Comparison of ENCODE assay signal across 1 cellular context in genomic region chr21:36149788-36150187, GRCh38.
TF ChIP-seq lines count a peak whose summit lies in the region.

No MANE protein-coding gene starts in this region.

TF ChIP-seq in K562, 482 proteins besides CTCF, POLR2A, EP300 and RAD21 (continued from another document):
- TF ChIP-seq ZNF165 (CRISPR knock-in tag; IDR thresholded peaks at IDR 0.05; ENCODE audit: borderline replicate concordance) (no peak), HNRNPUL1 (IDR thresholded peaks at IDR 0.05; ENCODE audit: low read length) (no peak), KDM1A (IDR thresholded peaks at IDR 0.05) (no peak), KLF10 (CRISPR knock-in tag; IDR thresholded peaks at IDR 0.05) (no peak), ZNF589 (CRISPR knock-in tag; IDR thresholded peaks at IDR 0.05; ENCODE audit: low read depth) (0 out of 2 replicates have a peak, but pooled peaks have one; percentile 21), CEBPB (tag; IDR thresholded peaks at IDR 0.05) (peak; percentile 52), THRB (CRISPR knock-in tag; conservative IDR thresholded peaks at IDR 0.05) (no peak), ZKSCAN8 (CRISPR knock-in tag; IDR thresholded peaks at IDR 0.05) (no peak), ZC3H4 (CRISPR knock-in tag; IDR thresholded peaks at IDR 0.05; ENCODE audit: borderline replicate concordance) (no peak), LEF1 (IDR thresholded peaks at IDR 0.05) (no peak), ZNF282 (CRISPR knock-in tag; IDR thresholded peaks at IDR 0.05) (no peak), ZNF740 (CRISPR knock-in tag; IDR thresholded peaks at IDR 0.05) (0 out of 2 replicates have a peak, but pooled peaks have one; percentile 28), ZNF740 (tag; IDR thresholded peaks at IDR 0.05) (no peak), CREBBP (IDR thresholded peaks at IDR 0.05; ENCODE audit: low read depth, low read length) (no peak), PATZ1 (CRISPR knock-in tag; IDR thresholded peaks at IDR 0.05; ENCODE audit: borderline replicate concordance) (no peak), CEBPG (CRISPR knock-in tag; IDR thresholded peaks at IDR 0.05) (peak; percentile 52), CEBPG (tag; conservative IDR thresholded peaks at IDR 0.05 in 1 of 2, IDR thresholded peaks at IDR 0.05 in 1 of 2) (peak in 1 of 2 experiments; percentile 68; a peak in 3 of 4 replicates), ARID1B (IDR thresholded peaks at IDR 0.05) (no peak), NFATC3 (IDR thresholded peaks at IDR 0.05) (no peak), ZNF584 (CRISPR knock-in tag; IDR thresholded peaks at IDR 0.05; ENCODE audit: low read depth) (peak; percentile 16; the same call in 1 of the 2 replicates), ZFX (CRISPR knock-in tag; IDR thresholded peaks at IDR 0.05) (no peak), GTF2E2 (tag; IDR thresholded peaks at IDR 0.05) (peak; percentile 46; the same call in 1 of the 2 replicates), WHSC1 (IDR thresholded peaks at IDR 0.05; ENCODE audit: low read length) (no peak)
